In genomic region chr3:175208316-175208715, GRCh38 we compare ENCODE assay signal across 22 cellular contexts.
A peak's percentile ranks its signal among the peaks of the same experiment; 100 is the strongest.
DNase-seq lines count a peak whose midpoint lies in the region; FAIRE-seq and TF ChIP-seq lines count a peak whose summit lies in the region.
"Had no signal": no experiment of that assay in that cellular context is flagged by ENCODE, and none has a peak within 500 bp of the region (broad histone marks: within the 10 kb centered on the region; RNA-seq: fewer than 3 reads in every experiment).

No MANE protein-coding gene starts in this region.

- H3K27ac ChIP-seq in astrocyte (ENCODE audit: low read depth, low read length) (no peak overlapping the region), adrenal gland (no peak overlapping the region)
- H3K27ac ChIP-seq: A549, esophagus squamous epithelium, lower lobe of right lung, skin epidermis, vagina had no signal

- TF ChIP-seq CTCF in astrocyte (IDR thresholded peaks at IDR 0.05; ENCODE audit: insufficient read depth, low read depth, low read length) (no peak), retinal pigment epithelial cell (conservative IDR thresholded peaks at IDR 0.05; ENCODE audit: low read depth, low read length) (no peak), adrenal gland (IDR thresholded peaks at IDR 0.05) (no peak)

- no peaks in the 10 kb centered on the region for H4K20me1 ChIP-seq in astrocyte (ENCODE audit: insufficient read depth, low read length)

- no peak overlapping the region for H2AFZ ChIP-seq in astrocyte (ENCODE audit: low read depth, low read length)

- peak; percentile 28 for DNase-seq in NCI-H345 (lab: John Stamatoyannopoulos, UW)
- no peak for DNase-seq in NCI-H345 treated with DMSO at 0.1 percent for 48 hours (lab: John Stamatoyannopoulos, UW; ENCODE audit: unreplicated experiment)
- DNase-seq in astrocyte (ENCODE audit: low read depth), result peak; percentile 31
- peak; percentile 13 to 33 for DNase-seq in hippocampal formation (lab: John Stamatoyannopoulos, UW)
- peak; percentile 45 for DNase-seq in retinal pigment epithelial cell (ENCODE audit: low read depth)
- DNase-seq in GM12891 (ENCODE audit: insufficient read length, low spot score), result no peak
- DNase-seq in H4 (ENCODE audit: low spot score), result no peak
- no peak for DNase-seq in adrenal gland
- DNase-seq: activated CD4-positive, alpha-beta T cell treated with anti-CD3 and anti-CD28 coated beads for 48 hours; CD4-positive, alpha-beta memory T cell; esophagus squamous epithelium; lower lobe of right lung; NCI-H524 treated with DMSO at 0.1 percent for 48 hours; stimulated activated naive CD4-positive, alpha-beta T cell treated with Interleukin-2 at 50 U/mL for 16 hours; T-helper 2 cell had no signal

- no peaks in the 10 kb centered on the region for H3K27me3 ChIP-seq in astrocyte (ENCODE audit: insufficient read depth, low read length)
- no peaks in the 10 kb centered on the region for H3K27me3 ChIP-seq in adrenal gland
- H3K27me3 ChIP-seq: esophagus squamous epithelium, vagina had no signal

- peaks cover 2% of the 10 kb centered on the region for H3K9me3 Mint-ChIP-seq in astrocyte (ENCODE audit: unreplicated experiment)

- H3K36me3 Mint-ChIP-seq in astrocyte (ENCODE audit: low read depth, unreplicated experiment), result no peaks in the 10 kb centered on the region
- H3K36me3 Mint-ChIP-seq: activated naive CD8-positive, alpha-beta T cell; CD4-positive, alpha-beta memory T cell had no signal

- H3K9ac ChIP-seq in astrocyte (ENCODE audit: low read length), result no peak overlapping the region

- H3K4me2 ChIP-seq in astrocyte (ENCODE audit: low read length), result no peak overlapping the region
- H3K4me2 ChIP-seq: A549 had no signal

- H3K27ac Mint-ChIP-seq in astrocyte (ENCODE audit: unreplicated experiment), result no peak overlapping the region
- H3K27ac Mint-ChIP-seq: activated naive CD8-positive, alpha-beta T cell; CD4-positive, alpha-beta memory T cell; nephron had no signal

- H3K4me1 ChIP-seq in astrocyte (ENCODE audit: insufficient read depth, low read length) (no peaks in the 10 kb centered on the region), adrenal gland (replicated peaks in 1 of 2) (no peaks in the 10 kb centered on the region)
- H3K4me1 ChIP-seq: A549, lower lobe of right lung had no signal

- H3K4me3 ChIP-seq in astrocyte (ENCODE audit: insufficient read depth, low read depth, low read length) (no peak overlapping the region), retinal pigment epithelial cell (ENCODE audit: low read length) (no peak overlapping the region), adrenal gland (no peak overlapping the region)
- H3K4me3 ChIP-seq: A549, esophagus squamous epithelium, lower lobe of right lung, skin epidermis, vagina had no signal

- TF ChIP-seq POLR2A in GM12891 (IDR thresholded peaks at IDR 0.05; ENCODE audit: low read depth, low read length) (no peak), adrenal gland (IDR thresholded peaks at IDR 0.05) (no peak)

- FAIRE-seq in astrocyte (lab: Jason Lieb, UNC) (no peak), GM12891 (lab: Jason Lieb, UNC) (no peak)
- FAIRE-seq: A549, colon, RCC 7860 had no signal

- H3K27me3 Mint-ChIP-seq in astrocyte (ENCODE audit: low read depth, unreplicated experiment), result no peaks in the 10 kb centered on the region
- H3K27me3 Mint-ChIP-seq: activated naive CD8-positive, alpha-beta T cell; CD4-positive, alpha-beta memory T cell had no signal

- no peaks in the 10 kb centered on the region for H3K4me1 Mint-ChIP-seq in astrocyte (ENCODE audit: low read depth, unreplicated experiment)
- H3K4me1 Mint-ChIP-seq: CD4-positive, alpha-beta memory T cell; nephron had no signal

- no peaks in the 10 kb centered on the region for H3K79me2 ChIP-seq in astrocyte (ENCODE audit: insufficient read depth, low read length)

- intact Hi-C loops in adrenal gland (cut with DNase I), result no loop called here

- H3K4me3 Mint-ChIP-seq in astrocyte (ENCODE audit: unreplicated experiment), result no peak overlapping the region
- H3K4me3 Mint-ChIP-seq: activated naive CD8-positive, alpha-beta T cell; CD4-positive, alpha-beta memory T cell; nephron had no signal

- WGBS in adrenal gland, 4 donors, result 70 to 74% (median 74%) methylated on average over 5 of the region's 5 CpGs

- no peaks in the 10 kb centered on the region for H3K36me3 ChIP-seq in astrocyte (ENCODE audit: insufficient read depth, low read length)
- no peaks in the 10 kb centered on the region for H3K36me3 ChIP-seq in adrenal gland (replicated peaks in 1 of 2)
- H3K36me3 ChIP-seq: esophagus squamous epithelium, lower lobe of right lung, vagina had no signal

- H3K9me3 ChIP-seq in astrocyte (ENCODE audit: insufficient read depth, low read depth, low read length) (no peaks in the 10 kb centered on the region), adrenal gland (replicated peaks in 1 of 3) (peaks cover 0 to 5% (median 0%) of the 10 kb centered on the region in 3 donors)
- H3K9me3 ChIP-seq: A549, esophagus squamous epithelium, lower lobe of right lung, vagina had no signal

TF ChIP-seq in GM12891, 5 proteins besides CTCF, POLR2A, EP300 and RAD21:
- no peak for TF ChIP-seq POLR2AphosphoS5 (IDR thresholded peaks at IDR 0.05; ENCODE audit: low read depth, low read length)
- no peak for TF ChIP-seq POU2F2 (IDR thresholded peaks at IDR 0.05; ENCODE audit: low read depth, low read length)
- no peak for TF ChIP-seq TAF1 (IDR thresholded peaks at IDR 0.05; ENCODE audit: low read depth, low read length)
TF ChIP-seq in GM12891: peak in this region for 0.

Comparison
In these comparisons a context has a peak if more than half of its experiments do, and no peak if none do; other contexts are left out.
1. DNase-seq: peak in NCI-H345 (single experiment), astrocyte (single experiment), hippocampal formation (2 of 2) and retinal pigment epithelial cell (single experiment); none in NCI-H345 treated with DMSO at 0.1 percent for 48 hours (single experiment), GM12891 (single experiment), H4 (single experiment) and adrenal gland (0 of 7).